Comparison of ENCODE assay signal across 8 cellular contexts in genomic region chr17:39235555-39236221, GRCh38. TPM values are rescaled to one million over a fixed set of nuclear protein-coding genes. Genes with fewer than 3 reads are reported as not detected.
DNase-seq lines count a peak whose midpoint lies in the region; ATAC-seq and TF ChIP-seq lines count a peak whose summit lies in the region.

No MANE protein-coding gene starts in this region.

- 21% methylated on average over 16 of the region's 16 CpGs for WGBS in suprapubic skin

- H3K27me3 Mint-ChIP-seq in activated naive CD8-positive, alpha-beta T cell treated with anti-CD3 and anti-CD28 coated beads, Interleukin-2, amount 50 U/mL, for 24 hours = peaks cover 4% of the 10 kb centered on the region

- H3K36me3 ChIP-seq in OCI-LY1 (ENCODE audit: insufficient read depth, low read length) (no peaks in the 10 kb centered on the region), suprapubic skin (no peaks in the 10 kb centered on the region)

- H3K9me3 Mint-ChIP-seq in activated naive CD8-positive, alpha-beta T cell treated with anti-CD3 and anti-CD28 coated beads, Interleukin-2, amount 50 U/mL, for 24 hours = no peaks in the 10 kb centered on the region

- H2AFZ ChIP-seq in OCI-LY1 (ENCODE audit: low read length) = no peak overlapping the region

- no peaks in the 10 kb centered on the region for H4K20me1 ChIP-seq in OCI-LY1 (ENCODE audit: insufficient read depth, low read length)

- DNase-seq in activated CD4-positive, CD25-positive, alpha-beta regulatory T cell treated with anti-CD3 and anti-CD28 coated beads, Interleukin-2, amount 50 U/mL, for 72 hours = no peak
- peak; percentile 74 for DNase-seq in Jurkat, Clone E6-1 (ENCODE audit: low read depth, low spot score)
- DNase-seq in activated naive CD8-positive, alpha-beta T cell treated with anti-CD3 and anti-CD28 coated beads, Interleukin-2, amount 50 U/mL, for 24 hours = peak; percentile 62
- DNase-seq in iPS-NIHi7 (ENCODE audit: extremely low spot score) (peak; percentile 93), suprapubic skin (ENCODE audit: low spot score in 2 of 2) (no peak)

- no peak overlapping the region for H3K27ac Mint-ChIP-seq in activated naive CD8-positive, alpha-beta T cell treated with anti-CD3 and anti-CD28 coated beads, Interleukin-2, amount 50 U/mL, for 24 hours

- H3K4me2 ChIP-seq in OCI-LY1 (ENCODE audit: low read length) = no peak overlapping the region

- H3K4me1 ChIP-seq in OCI-LY1 (ENCODE audit: insufficient read depth, low read length, severe bottlenecking) (peaks cover 24% of the 10 kb centered on the region), suprapubic skin (peaks cover 23% of the 10 kb centered on the region)

- TF ChIP-seq POLR2A in suprapubic skin (IDR thresholded peaks at IDR 0.05) = no peak

- TF ChIP-seq CTCF in OCI-LY1 (IDR thresholded peaks at IDR 0.05; ENCODE audit: low read length) = peak; percentile 99
- TF ChIP-seq CTCF in suprapubic skin (IDR thresholded peaks at IDR 0.05) = peak; percentile 14 to 69

- no peaks in the 10 kb centered on the region for H3K36me3 Mint-ChIP-seq in activated naive CD8-positive, alpha-beta T cell treated with anti-CD3 and anti-CD28 coated beads, Interleukin-2, amount 50 U/mL, for 24 hours (ENCODE audit: low read depth)

- H3K27ac ChIP-seq in OCI-LY1 (ENCODE audit: low read depth, low read length, poor library complexity, severe bottlenecking) = no peak overlapping the region
- no peak overlapping the region for H3K27ac ChIP-seq in suprapubic skin

- peaks cover 33% of the 10 kb centered on the region for H3K4me1 Mint-ChIP-seq in activated naive CD8-positive, alpha-beta T cell treated with anti-CD3 and anti-CD28 coated beads, Interleukin-2, amount 50 U/mL, for 24 hours

- H3K9me3 ChIP-seq in OCI-LY1 (ENCODE audit: low read length) = no peaks in the 10 kb centered on the region
- H3K9me3 ChIP-seq in suprapubic skin = no peaks in the 10 kb centered on the region

- H3K4me3 Mint-ChIP-seq in activated naive CD8-positive, alpha-beta T cell treated with anti-CD3 and anti-CD28 coated beads, Interleukin-2, amount 50 U/mL, for 24 hours = no peak overlapping the region

- peak; percentile 33 to 42 for ATAC-seq in activated CD4-positive, CD25-positive, alpha-beta regulatory T cell treated with anti-CD3 and anti-CD28 coated beads, Interleukin-2, amount 50 U/mL, for 24 hours
- ATAC-seq in activated naive CD8-positive, alpha-beta T cell treated with anti-CD3 and anti-CD28 coated beads, Interleukin-2, amount 50 U/mL, for 24 hours = peak; percentile 63
- ATAC-seq in HG03108 (IDR thresholded peaks at IDR 0.05; ENCODE audit: unreplicated experiment) = no peak

- no peak overlapping the region for H3K9ac ChIP-seq in OCI-LY1 (ENCODE audit: low read length)

- H3F3A ChIP-seq in OCI-LY1 (ENCODE audit: insufficient read depth, low read length) = no peaks in the 10 kb centered on the region

- H3K9me2 ChIP-seq in OCI-LY1 (ENCODE audit: low read depth, low read length) = no peaks in the 10 kb centered on the region

- no peak for TF ChIP-seq EP300 in suprapubic skin (IDR thresholded peaks at IDR 0.05)

- no peaks in the 10 kb centered on the region for H3K79me2 ChIP-seq in OCI-LY1 (ENCODE audit: insufficient read depth, low read length)

- H3K27me3 ChIP-seq in OCI-LY1 (ENCODE audit: insufficient read depth, low read length) = no peaks in the 10 kb centered on the region
- H3K27me3 ChIP-seq in suprapubic skin = peaks cover 22% of the 10 kb centered on the region

- no peak overlapping the region for H3K4me3 ChIP-seq in Jurkat, Clone E6-1 (ENCODE audit: low read length)
- no peak overlapping the region for H3K4me3 ChIP-seq in OCI-LY1 (ENCODE audit: low read depth, low read length, poor library complexity, severe bottlenecking)
- H3K4me3 ChIP-seq in suprapubic skin = no peak overlapping the region

RNA-seq across cellular contexts. Expression of gene STAC2, which starts 9.9 kb away (rescaled TPM):
- polyA plus RNA-seq in Jurkat, Clone E6-1 (2012; ENCODE audit: insufficient read depth, insufficient read length) = 0.26 TPM
- 10 to 100 TPM; 10.9 to 26.4 (median 16.5) TPM for total RNA-seq in suprapubic skin

RNA-seq across cellular contexts. Expression of gene RPL19, which starts 35.6 kb away (rescaled TPM):
- polyA plus RNA-seq in Jurkat, Clone E6-1 (2012; ENCODE audit: insufficient read depth, insufficient read length) = 3,873 TPM
- 1,000 to 10,000 TPM; 2,327 to 3,514 (median 3,192) TPM for total RNA-seq in suprapubic skin

RNA-seq across cellular contexts. Expression of gene CACNB1, which starts 38.2 kb away (rescaled TPM):
- polyA plus RNA-seq in Jurkat, Clone E6-1 (2012; ENCODE audit: insufficient read depth, insufficient read length) = 4.9 TPM
- 10 to 100 TPM in 2 of 4 donors, 1 to 10 TPM in 2; 7.9 to 32.9 (median 17.1) TPM for total RNA-seq in suprapubic skin

Comparison
In these comparisons a context has a peak if more than half of its experiments do, and no peak if none do; other contexts are left out.
1. DNase-seq: peak in Jurkat, Clone E6-1 (single experiment), activated naive CD8-positive, alpha-beta T cell treated with anti-CD3 and anti-CD28 coated beads, Interleukin-2, amount 50 U/mL, for 24 hours (single experiment) and iPS-NIHi7 (single experiment); none in activated CD4-positive, CD25-positive, alpha-beta regulatory T cell treated with anti-CD3 and anti-CD28 coated beads, Interleukin-2, amount 50 U/mL, for 72 hours (single experiment) and suprapubic skin (0 of 2).